ENCODE assay signal across 1 cellular context in the genomic region with DNA sequence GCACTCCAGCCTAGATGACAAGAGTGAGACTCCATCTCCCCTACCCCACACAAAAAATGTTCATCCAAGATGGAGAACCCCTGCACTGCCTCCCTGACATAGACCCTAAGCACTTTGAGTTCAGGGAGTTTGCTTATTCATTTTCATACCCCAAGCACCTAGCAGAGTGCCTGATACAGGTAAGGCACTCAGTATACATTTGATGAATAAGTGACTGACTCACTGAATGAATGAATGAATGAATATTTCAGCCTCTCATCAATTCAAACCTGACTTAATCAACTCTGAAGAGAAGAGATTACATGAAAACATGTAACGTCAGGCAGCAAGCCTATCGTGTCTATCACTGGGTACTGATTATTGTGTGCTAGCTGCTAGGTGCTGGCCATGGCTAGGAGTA.
TF ChIP-seq lines count a peak whose summit lies in the region.

No MANE protein-coding gene starts in this region.

TF ChIP-seq in liver, 16 proteins besides CTCF, POLR2A, EP300 and RAD21:
- TF ChIP-seq REST (IDR thresholded peaks at IDR 0.05) (no peak), HNF4A (conservative IDR thresholded peaks at IDR 0.05) (no peak), FOXA1 (IDR thresholded peaks at IDR 0.05) (no peak), JUND (IDR thresholded peaks at IDR 0.05) (no peak), HNF4G (IDR thresholded peaks at IDR 0.05) (no peak), RXRA (IDR thresholded peaks at IDR 0.05) (no peak), EGR1 (IDR thresholded peaks at IDR 0.05; ENCODE audit: low read depth in 2 of 2) (no peak), TAF1 (conservative IDR thresholded peaks at IDR 0.05) (no peak), YY1 (IDR thresholded peaks at IDR 0.05) (no peak), NR2F2 (IDR thresholded peaks at IDR 0.05) (no peak)
- TF ChIP-seq, protein P1, sequence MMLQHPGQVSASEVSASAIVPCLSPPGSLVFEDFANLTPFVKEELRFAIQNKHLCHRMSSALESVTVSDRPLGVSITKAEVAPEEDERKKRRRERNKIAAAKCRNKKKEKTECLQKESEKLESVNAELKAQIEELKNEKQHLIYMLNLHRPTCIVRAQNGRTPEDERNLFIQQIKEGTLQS (IDR thresholded peaks at IDR 0.05), result no peak
